In genomic region chr5:54514269-54514668, GRCh38 we compare ENCODE assay signal across 1 cellular context.
TF ChIP-seq lines count a peak whose summit lies in the region.

No MANE protein-coding gene starts in this region.

TF ChIP-seq in IMR-90, 13 proteins besides CTCF, POLR2A, EP300 and RAD21:
- TF ChIP-seq RFX5 (IDR thresholded peaks at IDR 0.05; ENCODE audit: low read depth, low read length) (no peak), FOS (IDR thresholded peaks at IDR 0.05; ENCODE audit: low read depth, low read length) (no peak), RCOR1 (IDR thresholded peaks at IDR 0.05; ENCODE audit: insufficient replicate concordance, low read length) (no peak), MXI1 (IDR thresholded peaks at IDR 0.05; ENCODE audit: borderline replicate concordance, low read depth, low read length) (no peak), CEBPB (IDR thresholded peaks at IDR 0.05; ENCODE audit: low read depth, low read length) (no peak), CHD1 (IDR thresholded peaks at IDR 0.05; ENCODE audit: low read depth, low read length) (no peak)
- TF ChIP-seq, protein P1, sequence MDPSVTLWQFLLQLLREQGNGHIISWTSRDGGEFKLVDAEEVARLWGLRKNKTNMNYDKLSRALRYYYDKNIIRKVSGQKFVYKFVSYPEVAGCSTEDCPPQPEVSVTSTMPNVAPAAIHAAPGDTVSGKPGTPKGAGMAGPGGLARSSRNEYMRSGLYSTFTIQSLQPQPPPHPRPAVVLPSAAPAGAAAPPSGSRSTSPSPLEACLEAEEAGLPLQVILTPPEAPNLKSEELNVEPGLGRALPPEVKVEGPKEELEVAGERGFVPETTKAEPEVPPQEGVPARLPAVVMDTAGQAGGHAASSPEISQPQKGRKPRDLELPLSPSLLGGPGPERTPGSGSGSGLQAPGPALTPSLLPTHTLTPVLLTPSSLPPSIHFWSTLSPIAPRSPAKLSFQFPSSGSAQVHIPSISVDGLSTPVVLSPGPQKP (IDR thresholded peaks at IDR 0.05; ENCODE audit: borderline replicate concordance, low read depth, low read length) = no peak
